In the genomic region with DNA sequence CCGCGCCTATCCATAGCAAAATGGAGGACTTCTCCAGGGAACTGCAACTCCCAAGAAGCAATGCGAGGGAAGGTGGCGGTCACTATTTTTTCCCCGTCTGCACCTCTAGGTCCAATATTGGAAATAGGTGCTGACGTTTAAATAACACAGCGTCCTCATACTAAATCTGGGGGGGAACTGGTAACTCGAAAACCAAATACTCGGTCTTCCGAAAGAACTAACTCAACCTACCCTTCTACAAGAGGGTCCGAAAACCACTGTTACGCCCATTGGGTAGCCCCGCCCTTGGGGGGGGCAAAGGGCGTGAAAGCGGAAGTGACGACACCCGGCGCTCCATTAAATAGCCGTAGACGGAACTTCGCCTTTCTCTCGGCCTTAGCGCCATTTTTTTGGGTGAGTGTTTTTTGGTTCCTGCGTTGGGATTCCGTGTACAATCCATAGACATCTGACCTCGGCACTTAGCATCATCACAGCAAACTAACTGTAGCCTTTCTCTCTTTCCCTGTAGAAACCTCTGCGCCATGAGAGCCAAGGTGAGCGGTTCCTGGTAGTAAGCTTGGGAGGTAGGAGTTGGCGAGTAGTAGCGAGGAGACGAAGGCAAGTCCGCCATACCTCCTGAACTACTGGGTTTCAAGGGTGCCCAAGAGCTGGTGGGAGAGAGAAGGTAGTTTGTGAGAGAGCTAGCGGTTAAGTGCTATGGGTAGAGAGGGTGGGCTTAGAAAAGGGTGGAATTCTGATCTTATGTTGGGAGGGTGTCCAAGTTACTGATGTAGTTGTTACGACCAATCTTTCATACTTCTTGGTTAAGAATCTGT, we compare ENCODE assay signal across 8 cellular contexts. TPM values are rescaled to one million over a fixed set of nuclear protein-coding genes. Genes with fewer than 3 reads are reported as not detected.
DNase-seq lines count a peak whose midpoint lies in the region; ATAC-seq, FAIRE-seq and TF ChIP-seq lines count a peak whose summit lies in the region.

Gene RPL41 (plus strand): TSS at position 367 of the 815 bp plus-strand sequence.

- CTCF ChIA-PET in WTC11 (lab: Charles Lee): interaction anchor here (0.8 to 2.1 kb wide), 3 partner anchors 12 to 72 kb away, joined by 3 to 24 read pairs (median 3); partner anchors contain the start of genes PA2G4 and SMARCC2

- H3K27me3 Mint-ChIP-seq in WTC11 (ENCODE audit: low read depth): no peaks in the 10 kb centered on the region
- H3K27me3 Mint-ChIP-seq in immature natural killer cell (ENCODE audit: low read depth in 3 of 3): peaks cover 12 to 20% (median 16%) of the 10 kb centered on the region in 3 donors

- TF ChIP-seq CTCF in WTC11 (IDR thresholded peaks at IDR 0.05) (no peak), cardiac fibroblast (IDR thresholded peaks at IDR 0.05; ENCODE audit: low read depth, low read length) (no peak), spleen (IDR thresholded peaks at IDR 0.05 in 8 of 11, conservative IDR thresholded peaks at IDR 0.05 in 3 of 11) (peak in 1 of 11 experiments; percentile 24)

- H3K27me3 ChIP-seq in spleen (replicated peaks in 1 of 7): no peaks in the 10 kb centered on the region

- peak; percentile 71 to 94 (median 93) for TF ChIP-seq POLR2A in spleen (IDR thresholded peaks at IDR 0.05)

- POLR2A ChIA-PET in WTC11 (lab: Charles Lee): interaction anchor here (0.7 to 3.6 kb wide), 6 partner anchors 12 to 73 kb away, joined by 3 to 71 read pairs (median 8); partner anchors contain the start of genes ESYT1, MYL6B, PA2G4 and SMARCC2

- H3K27ac ChIP-seq in spleen: peak within 1 kb of the TSS; percentile 84 to 98 (median 94)

- H3K36me3 ChIP-seq in spleen: peaks cover 0 to 52% (median 35%) of the 10 kb centered on the region in 6 donors

- H3K4me1 Mint-ChIP-seq in WTC11 (peaks cover 21% of the 10 kb centered on the region), immature natural killer cell (peaks cover 37 to 39% of the 10 kb centered on the region in 2 donors)

- intact Hi-C loops in spleen (cut with DNase I; ENCODE audit: low total_unique reads): no loop called here

- H3K9me3 Mint-ChIP-seq in WTC11: no peaks in the 10 kb centered on the region
- H3K9me3 Mint-ChIP-seq in immature natural killer cell: no peaks in the 10 kb centered on the region

- peak; percentile 97 for DNase-seq in NCI-H345 (lab: John Stamatoyannopoulos, UW)
- peak; percentile 91 for DNase-seq in WTC11 (ENCODE audit: low spot score)
- peak; percentile 95 to 97 for DNase-seq in cardiac fibroblast (ENCODE audit: low read depth in 2 of 2)
- DNase-seq in immature natural killer cell: peak; percentile 94 to 95 (median 94)
- peak; percentile 96 for DNase-seq in spleen

- H3K27ac Mint-ChIP-seq in WTC11: peak within 1 kb of the TSS; percentile 100
- peak within 1 kb of the TSS; percentile 96 to 99 (median 98) for H3K27ac Mint-ChIP-seq in immature natural killer cell

- H3K36me3 Mint-ChIP-seq in WTC11 (peaks cover 48% of the 10 kb centered on the region), immature natural killer cell (peaks cover 10 to 25% (median 22%) of the 10 kb centered on the region in 3 donors)

- 0 to 1% (median 0%) methylated on average over 34 of the region's 34 CpGs for WGBS in spleen, 5 donors

- peaks cover 15 to 54% (median 40%) of the 10 kb centered on the region in 6 donors for H3K4me1 ChIP-seq in spleen

- ATAC-seq in GM18867 (IDR thresholded peaks at IDR 0.05; ENCODE audit: unreplicated experiment) (peak; percentile 44), HG03175 (IDR thresholded peaks at IDR 0.05; ENCODE audit: unreplicated experiment) (peak; percentile 40), WTC11 (peak; percentile 9)

- H3K4me3 ChIP-seq in cardiac fibroblast (replicated peaks in 1 of 2; ENCODE audit: low read depth in 2 of 2, low read length in 2 of 2): peak within 1 kb of the TSS; percentile 65 to 73
- H3K4me3 ChIP-seq in spleen: peak within 1 kb of the TSS; percentile 56 to 80 (median 74)

- no peaks in the 10 kb centered on the region for H3K9me3 ChIP-seq in spleen

- FAIRE-seq in A204.1 (lab: Jason Lieb, UNC): peak; percentile 89

- H3K4me3 Mint-ChIP-seq in WTC11: peak within 1 kb of the TSS; percentile 100
- peak within 1 kb of the TSS; percentile 95 to 99 (median 97) for H3K4me3 Mint-ChIP-seq in immature natural killer cell

TF ChIP-seq in WTC11, 78 proteins besides CTCF, POLR2A, EP300 and RAD21 (continues in another document):
- TF ChIP-seq, protein P1, sequence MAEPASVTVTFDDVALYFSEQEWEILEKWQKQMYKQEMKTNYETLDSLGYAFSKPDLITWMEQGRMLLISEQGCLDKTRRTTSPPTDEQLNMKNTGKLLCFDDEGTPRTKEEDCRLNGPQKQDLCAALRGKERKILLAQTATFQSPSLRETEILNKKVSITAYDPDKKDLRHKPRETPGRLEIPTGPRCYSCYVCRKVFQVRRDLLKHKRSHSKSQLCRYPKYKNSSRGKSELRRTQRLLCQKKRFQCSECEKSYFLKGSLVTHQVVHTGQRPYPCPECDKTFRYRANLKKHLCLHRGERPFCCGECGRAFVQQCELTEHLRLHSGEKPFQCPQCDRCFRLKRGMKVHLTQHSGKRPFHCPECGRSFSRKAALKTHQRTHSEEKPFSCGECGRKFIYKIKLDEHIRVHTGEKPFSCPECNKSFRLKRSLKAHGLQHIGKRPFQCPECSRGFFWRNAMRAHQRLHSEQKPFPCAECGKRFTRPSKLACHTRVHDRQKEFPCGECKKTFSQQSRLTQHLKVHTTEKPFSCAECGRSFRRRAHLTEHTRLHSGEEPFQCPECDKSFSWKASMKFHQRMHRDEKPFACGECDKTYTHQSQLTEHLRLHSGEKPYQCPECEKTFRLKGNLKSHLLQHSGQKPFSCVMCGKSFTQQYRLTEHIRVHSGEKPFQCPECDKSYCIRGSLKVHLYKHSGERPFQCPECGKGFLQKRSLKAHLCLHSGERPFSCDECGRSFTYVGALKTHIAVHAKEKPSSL (CRISPR knock-in tag; conservative IDR thresholded peaks at IDR 0.05): peak; percentile 90; the same call in 1 of the 2 replicates
- TF ChIP-seq RELA (CRISPR knock-in tag; IDR thresholded peaks at IDR 0.05; ENCODE audit: borderline replicate concordance) (no peak), JAZF1 (CRISPR knock-in tag; IDR thresholded peaks at IDR 0.05) (no peak), ATF3 (CRISPR knock-in tag; conservative IDR thresholded peaks at IDR 0.05) (no peak), EMX1 (CRISPR knock-in tag; IDR thresholded peaks at IDR 0.05) (peak; percentile 85), ZNF671 (CRISPR knock-in tag; IDR thresholded peaks at IDR 0.05) (peak; percentile 88; the same call in 1 of the 2 replicates), MLX (CRISPR knock-in tag; IDR thresholded peaks at IDR 0.05) (no peak), ESRRA (CRISPR knock-in tag; IDR thresholded peaks at IDR 0.05; ENCODE audit: borderline replicate concordance) (no peak), ZNF532 (CRISPR knock-in tag; IDR thresholded peaks at IDR 0.05; ENCODE audit: borderline replicate concordance) (no peak; the same call in 1 of the 2 replicates)
- TF ChIP-seq, protein P2, sequence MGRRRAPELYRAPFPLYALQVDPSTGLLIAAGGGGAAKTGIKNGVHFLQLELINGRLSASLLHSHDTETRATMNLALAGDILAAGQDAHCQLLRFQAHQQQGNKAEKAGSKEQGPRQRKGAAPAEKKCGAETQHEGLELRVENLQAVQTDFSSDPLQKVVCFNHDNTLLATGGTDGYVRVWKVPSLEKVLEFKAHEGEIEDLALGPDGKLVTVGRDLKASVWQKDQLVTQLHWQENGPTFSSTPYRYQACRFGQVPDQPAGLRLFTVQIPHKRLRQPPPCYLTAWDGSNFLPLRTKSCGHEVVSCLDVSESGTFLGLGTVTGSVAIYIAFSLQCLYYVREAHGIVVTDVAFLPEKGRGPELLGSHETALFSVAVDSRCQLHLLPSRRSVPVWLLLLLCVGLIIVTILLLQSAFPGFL (CRISPR knock-in tag; IDR thresholded peaks at IDR 0.05; ENCODE audit: borderline replicate concordance): no peak; the same call in 1 of the 2 replicates

RNA-seq across cellular contexts. Expression of gene RPL41, which starts in this region (rescaled TPM):
- total RNA-seq in WTC11 (2021) (4,004 to 4,366 TPM (median 4,314 TPM) in 3 replicates), spleen (1,000 to 10,000 TPM; 2,138 to 3,021 (median 2,534) TPM)
- polyA plus RNA-seq in immature natural killer cell (1,000 to 10,000 TPM; 2,591 to 7,233 (median 3,803) TPM), spleen (1,000 to 10,000 TPM; 7,053 to 9,352 (median 7,491) TPM)

Comparison
In these comparisons a context has a peak if more than half of its experiments do, and no peak if none do; other contexts are left out.
1. Peak in every context shown above with its lines: DNase-seq, ATAC-seq, H3K4me3 ChIP-seq and H3K27ac ChIP-seq.